In genomic region chr22:24950272-24950902, GRCh38 we compare ENCODE assay signal across 8 cellular contexts. TPM values are rescaled to one million over a fixed set of nuclear protein-coding genes. Genes with fewer than 3 reads are reported as not detected.
DNase-seq lines count a peak whose midpoint lies in the region; ATAC-seq and TF ChIP-seq lines count a peak whose summit lies in the region.

No MANE protein-coding gene starts in this region.

- no peaks in the 10 kb centered on the region for H3K27me3 Mint-ChIP-seq in progenitor cell of endocrine pancreas

- peak overlapping the region; percentile 91 for H3K27ac Mint-ChIP-seq in progenitor cell of endocrine pancreas

- H3K4me1 ChIP-seq in OCI-LY3 (ENCODE audit: low read length), result no peaks in the 10 kb centered on the region
- no peaks in the 10 kb centered on the region for H3K4me1 ChIP-seq in colonic mucosa

- H2AFZ ChIP-seq in OCI-LY3 (ENCODE audit: low read depth, low read length), result no peak overlapping the region

- no peaks in the 10 kb centered on the region for H3K9me3 Mint-ChIP-seq in progenitor cell of endocrine pancreas (ENCODE audit: low read depth)

- H3K79me2 ChIP-seq in OCI-LY3 (ENCODE audit: low read length), result no peaks in the 10 kb centered on the region

- peaks cover under 1% of the 10 kb centered on the region for H3K36me3 Mint-ChIP-seq in progenitor cell of endocrine pancreas (ENCODE audit: insufficient read depth)

- no peak for ATAC-seq in GM18520 (IDR thresholded peaks at IDR 0.05; ENCODE audit: unreplicated experiment)

- H3K4me3 ChIP-seq in OCI-LY3 (ENCODE audit: low read length) (no peak overlapping the region), epithelial cell of esophagus (ENCODE audit: low read length) (no peak overlapping the region), colonic mucosa (no peak overlapping the region)

- H3K4me2 ChIP-seq in OCI-LY3 (ENCODE audit: low read length), result 0 out of 2 replicates have a peak overlapping the region, but pooled peaks have one; percentile 9

- no peaks in the 10 kb centered on the region for H4K20me1 ChIP-seq in OCI-LY3 (ENCODE audit: insufficient read depth, low read length)

- peaks cover 38% of the 10 kb centered on the region for H3K4me1 Mint-ChIP-seq in progenitor cell of endocrine pancreas (ENCODE audit: low read depth)

- intact Hi-C loops in colonic mucosa (cut with DNase I), result loop anchor here (5.0 kb wide), 1 partner anchor 42 kb away; no protein-coding TSS in a partner anchor
- intact Hi-C loops in posterior vena cava (cut with DNase I), result loop anchor here in 1 of 2 donors (5.0 kb wide), 1 partner anchor 97 kb away; no protein-coding TSS in a partner anchor

- TF ChIP-seq CTCF in OCI-LY3 (IDR thresholded peaks at IDR 0.05; ENCODE audit: low read depth, low read length) (no peak), epithelial cell of esophagus (IDR thresholded peaks at IDR 0.05; ENCODE audit: insufficient read depth, low read depth, low read length, missing control alignments) (no peak), progenitor cell of endocrine pancreas (IDR thresholded peaks at IDR 0.05; ENCODE audit: unreplicated experiment) (no peak), colonic mucosa (IDR thresholded peaks at IDR 0.05) (no peak)

- H3K27me3 ChIP-seq in OCI-LY3 (ENCODE audit: low read depth, low read length) (peaks cover 10% of the 10 kb centered on the region), colonic mucosa (peaks cover 4% of the 10 kb centered on the region)

- H3K9ac ChIP-seq in OCI-LY3 (ENCODE audit: low read length) (no peak overlapping the region), colonic mucosa (ENCODE audit: low read depth in 2 of 2, low read length in 2 of 2) (no peak overlapping the region)

- DNase-seq in NCI-H748 (lab: John Stamatoyannopoulos, UW; ENCODE audit: unreplicated experiment) (peak; percentile 56), NCI-H748 treated with DMSO at 0.1 percent for 48 hours (lab: John Stamatoyannopoulos, UW) (no peak), epithelial cell of esophagus (ENCODE audit: low read depth) (peak; percentile 53), progenitor cell of endocrine pancreas (ENCODE audit: low spot score, unreplicated experiment) (no peak), colonic mucosa (no peak), posterior vena cava (ENCODE audit: low spot score) (no peak)

- peak overlapping the region; percentile 58 for H3K4me3 Mint-ChIP-seq in progenitor cell of endocrine pancreas (ENCODE audit: low read depth)

- no peak overlapping the region for H3K27ac ChIP-seq in OCI-LY3 (ENCODE audit: low read length)
- no peak overlapping the region for H3K27ac ChIP-seq in colonic mucosa

- H3K9me3 ChIP-seq in OCI-LY3 (ENCODE audit: insufficient read depth, low read length) (no peaks in the 10 kb centered on the region), colonic mucosa (no peaks in the 10 kb centered on the region)

- H3K36me3 ChIP-seq in OCI-LY3 (replicated peaks; ENCODE audit: low read depth, low read length) (no peaks in the 10 kb centered on the region), colonic mucosa (no peaks in the 10 kb centered on the region)

RNA-seq across cellular contexts. Expression of gene KIAA1671, which starts 2.1 kb away (rescaled TPM):
- total RNA-seq in progenitor cell of endocrine pancreas, result 57.1 and 62.1 TPM in 2 replicates
- 10 to 100 TPM; 82.5 to 94.3 TPM for total RNA-seq in colonic mucosa
- 10 to 100 TPM; 26.2 to 27.4 TPM for total RNA-seq in posterior vena cava

RNA-seq across cellular contexts. Expression of gene LHFPL7, which starts 3.9 kb away (rescaled TPM):
- total RNA-seq in progenitor cell of endocrine pancreas, result not detected in 2 replicates
- total RNA-seq in colonic mucosa, result not detected
- total RNA-seq in posterior vena cava, result not detected

Comparison
In these comparisons a context has a peak if more than half of its experiments do, and no peak if none do; other contexts are left out.
1. DNase-seq: peak in NCI-H748 (single experiment) and epithelial cell of esophagus (single experiment); none in NCI-H748 treated with DMSO at 0.1 percent for 48 hours (single experiment), progenitor cell of endocrine pancreas (single experiment), colonic mucosa (single experiment) and posterior vena cava (single experiment).